ENCODE assay signal across 9 cellular contexts in genomic region chr6:128249429-128249828, GRCh38.
"Had no signal": no experiment of that assay in that cellular context is flagged by ENCODE, and none has a peak within 500 bp of the region (broad histone marks: within the 10 kb centered on the region; RNA-seq: fewer than 3 reads in every experiment).

No MANE protein-coding gene starts in this region.

- ATAC-seq: HCT116, K562 had no signal

- H3K4me3 ChIP-seq: GM23248, HAP-1, K562 had no signal

- H3K9me3 ChIP-seq: HAP-1 had no signal

- DNase-seq: GM23248, GOT3, H7, HFFc6, IMR-90, KG1 had no signal

- H3K4me1 ChIP-seq: HAP-1 had no signal

- H3K36me3 ChIP-seq: HAP-1 had no signal

- H3K27ac ChIP-seq: GM23248 had no signal
